In genomic region chr17:83084214-83084613, GRCh38 we compare ENCODE assay signal across 9 cellular contexts. TPM values are rescaled to one million over a fixed set of nuclear protein-coding genes. Genes with fewer than 3 reads are reported as not detected.
DNase-seq lines count a peak whose midpoint lies in the region; ATAC-seq and TF ChIP-seq lines count a peak whose summit lies in the region.
"Had no signal": no experiment of that assay in that cellular context is flagged by ENCODE, and none has a peak within 500 bp of the region (broad histone marks: within the 10 kb centered on the region; RNA-seq: fewer than 3 reads in every experiment).

No MANE protein-coding gene starts in this region.

- TF ChIP-seq EP300 in upper lobe of left lung (IDR thresholded peaks at IDR 0.05), result no peak

- TF ChIP-seq CTCF in upper lobe of left lung (IDR thresholded peaks at IDR 0.05), result no peak

- peaks cover 10% of the 10 kb centered on the region for H3K27me3 Mint-ChIP-seq in activated T-cell treated with anti-CD3 and anti-CD28 coated beads, Interleukin-2, amount 50 U/mL, for 72 hours (ENCODE audit: low read depth)

- DNase-seq in activated T-cell treated with anti-CD3 and anti-CD28 coated beads, Interleukin-2, amount 50 U/mL, for 72 hours, result no peak
- no peak for DNase-seq in activated T-cell treated with anti-CD3 and anti-CD28 coated beads, Interleukin-2, amount 50 U/mL, for 1 hour
- no peak for DNase-seq in adipocyte (ENCODE audit: low read depth)
- no peak for DNase-seq in upper lobe of left lung
- no peak for DNase-seq in iPS-NIHi11 (ENCODE audit: low spot score)
- DNase-seq in NCI-H1694 treated with DMSO at 0.1 percent for 48 hours (lab: John Stamatoyannopoulos, UW), result no peak
- DNase-seq: NCI-H1417 treated with DMSO at 0.1 percent for 48 hours had no signal

- no peaks in the 10 kb centered on the region for H3K27me3 ChIP-seq in adipocyte (replicated peaks; ENCODE audit: control insufficient read depth, insufficient read depth, low read length)
- H3K27me3 ChIP-seq in mucosa of rectum (ENCODE audit: control insufficient read depth in 2 of 2, insufficient read depth in 2 of 2, low read length in 2 of 2), result no peaks in the 10 kb centered on the region
- H3K27me3 ChIP-seq in upper lobe of left lung, result peaks cover 0 to 6% (median 0%) of the 10 kb centered on the region in 4 donors

- H3K27ac ChIP-seq in mucosa of rectum (ENCODE audit: low read depth in 2 of 2, low read length in 2 of 2), result peak overlapping the region; percentile 32 to 89
- peak overlapping the region; percentile 51 to 90 (median 66) for H3K27ac ChIP-seq in upper lobe of left lung

- H3K4me3 Mint-ChIP-seq in activated T-cell treated with anti-CD3 and anti-CD28 coated beads, Interleukin-2, amount 50 U/mL, for 72 hours, result peak overlapping the region; percentile 80 to 88

- WGBS in upper lobe of left lung, 2 donors, result 49 to 67% methylated on average over 8 to 9 of the region's 9 CpGs

- peak overlapping the region; percentile 79 for H3K27ac Mint-ChIP-seq in activated T-cell treated with anti-CD3 and anti-CD28 coated beads, Interleukin-2, amount 50 U/mL, for 72 hours

- peaks cover 8 to 15% of the 10 kb centered on the region in 2 donors for H3K36me3 Mint-ChIP-seq in activated T-cell treated with anti-CD3 and anti-CD28 coated beads, Interleukin-2, amount 50 U/mL, for 72 hours (ENCODE audit: insufficient read depth in 2 of 2)

- H3K9me3 ChIP-seq in adipocyte (ENCODE audit: control insufficient read depth, low read length) (no peaks in the 10 kb centered on the region), mucosa of rectum (ENCODE audit: control insufficient read depth in 2 of 2, low read length in 2 of 2) (no peaks in the 10 kb centered on the region), upper lobe of left lung (no peaks in the 10 kb centered on the region)

- TF ChIP-seq POLR2A in upper lobe of left lung (IDR thresholded peaks at IDR 0.05), result no peak

- H3K4me3 ChIP-seq in adipocyte (ENCODE audit: low read length) (peak overlapping the region; percentile 46), mucosa of rectum (ENCODE audit: low read length in 2 of 2) (peak overlapping the region in 1 of 2 donors; percentile 33), upper lobe of left lung (peak overlapping the region in 1 of 4 donors; percentile 36)

- H3K4me1 Mint-ChIP-seq in activated T-cell treated with anti-CD3 and anti-CD28 coated beads, Interleukin-2, amount 50 U/mL, for 72 hours (ENCODE audit: low read depth), result peaks cover 41% of the 10 kb centered on the region

- H3K4me1 ChIP-seq in adipocyte (ENCODE audit: control insufficient read depth, insufficient read depth, low read length) (peaks cover 65% of the 10 kb centered on the region), mucosa of rectum (ENCODE audit: control insufficient read depth in 2 of 2, insufficient read depth in 2 of 2, low read length in 2 of 2) (peaks cover 60 to 62% of the 10 kb centered on the region in 2 donors), upper lobe of left lung (peaks cover 33 to 86% (median 66%) of the 10 kb centered on the region in 4 donors)

- no peaks in the 10 kb centered on the region for H3K9me3 Mint-ChIP-seq in activated T-cell treated with anti-CD3 and anti-CD28 coated beads, Interleukin-2, amount 50 U/mL, for 72 hours

- ATAC-seq in activated T-cell treated with anti-CD3 and anti-CD28 coated beads, Interleukin-2, amount 50 U/mL, for 72 hours (replicated peaks in 1 of 2), result no peak
- ATAC-seq in upper lobe of left lung (ENCODE audit: low FRiP score in 2 of 2) (peak in 1 of 2 donors; percentile 0), GM18867 (IDR thresholded peaks at IDR 0.05; ENCODE audit: unreplicated experiment) (no peak)

- peak overlapping the region; percentile 51 for H3K9ac ChIP-seq in adipocyte (ENCODE audit: low read length)
- H3K9ac ChIP-seq in mucosa of rectum (ENCODE audit: low read depth in 1 of 2, low read length in 2 of 2), result peak overlapping the region; percentile 33 to 41

- H3K36me3 ChIP-seq in adipocyte (ENCODE audit: control insufficient read depth, insufficient read depth, low read length, severe bottlenecking) (peaks cover 6% of the 10 kb centered on the region), mucosa of rectum (ENCODE audit: control insufficient read depth in 2 of 2, insufficient read depth in 2 of 2, low read length in 2 of 2) (peaks cover 17 to 24% of the 10 kb centered on the region in 2 donors), upper lobe of left lung (peaks cover 0 to 32% (median 4%) of the 10 kb centered on the region in 4 donors)

RNA-seq across cellular contexts. Expression of gene METRNL, which starts 4.8 kb away (rescaled TPM):
- total RNA-seq in activated T-cell treated with anti-CD3 and anti-CD28 coated beads, Interleukin-2, amount 50 U/mL, for 72 hours, result 100 to 1,000 TPM; 137 to 198 TPM
- total RNA-seq in upper lobe of left lung, result 100 to 1,000 TPM in 2 of 6 donors, 10 to 100 TPM in 4; 59.4 to 120 (median 76.4) TPM
